Comparison of ENCODE assay signal across 8 cellular contexts in genomic region chr10:77251297-77252013, GRCh38.
DNase-seq lines count a peak whose midpoint lies in the region; ATAC-seq and TF ChIP-seq lines count a peak whose summit lies in the region.

No MANE protein-coding gene starts in this region.

- peak in 3 of 5 donors; percentile 4 to 12 (median 8) for DNase-seq in CD8-positive, alpha-beta memory T cell
- DNase-seq in HCEC 1CT (peak; percentile 67), SK-N-DZ (ENCODE audit: low spot score) (peak; percentile 25), hepatic stellate cell (ENCODE audit: low spot score) (peak; percentile 45), NCI-H526 treated with DMSO at 0.1 percent for 48 hours (lab: John Stamatoyannopoulos, UW) (no peak), lower leg skin (ENCODE audit: low spot score in 2 of 2) (no peak)

- peaks cover 5% of the 10 kb centered on the region for H3K4me1 ChIP-seq in CD8-positive, alpha-beta memory T cell (ENCODE audit: insufficient read depth, low read length)

- no peak for ATAC-seq in stimulated activated memory B cell treated with anti-CD40 and anti-IgM and Interleukin-4, amounts not matched to agents 10 μg/mL and 1 μg/mL and 100 μg/mL, for 72 hours
- ATAC-seq in GM19397 (IDR thresholded peaks at IDR 0.05; ENCODE audit: unreplicated experiment), result no peak

- H3K36me3 Mint-ChIP-seq in CD8-positive, alpha-beta memory T cell, result no peaks in the 10 kb centered on the region
- no peaks in the 10 kb centered on the region for H3K36me3 Mint-ChIP-seq in stimulated activated memory B cell treated with anti-CD40 and anti-IgM and Interleukin-4, amounts not matched to agents 10 μg/mL and 1 μg/mL and 100 μg/mL, for 72 hours

- H3K4me1 Mint-ChIP-seq in CD8-positive, alpha-beta memory T cell, result peaks cover 20 to 26% (median 26%) of the 10 kb centered on the region in 3 donors
- H3K4me1 Mint-ChIP-seq in stimulated activated memory B cell treated with anti-CD40 and anti-IgM and Interleukin-4, amounts not matched to agents 10 μg/mL and 1 μg/mL and 100 μg/mL, for 72 hours, result no peaks in the 10 kb centered on the region

- H3K27ac Mint-ChIP-seq in CD8-positive, alpha-beta memory T cell, result peak overlapping the region in 2 of 8 donors; percentile 3 to 61
- H3K27ac Mint-ChIP-seq in stimulated activated memory B cell treated with anti-CD40 and anti-IgM and Interleukin-4, amounts not matched to agents 10 μg/mL and 1 μg/mL and 100 μg/mL, for 72 hours, result no peak overlapping the region

- no peak for TF ChIP-seq POLR2A in lower leg skin (IDR thresholded peaks at IDR 0.05)

- intact Hi-C loops in lower leg skin (cut with DNase I; ENCODE audit: low total_unique reads), result no loop called here

- no peaks in the 10 kb centered on the region for H3K9me3 Mint-ChIP-seq in CD8-positive, alpha-beta memory T cell
- no peaks in the 10 kb centered on the region for H3K9me3 Mint-ChIP-seq in stimulated activated memory B cell treated with anti-CD40 and anti-IgM and Interleukin-4, amounts not matched to agents 10 μg/mL and 1 μg/mL and 100 μg/mL, for 72 hours

- H3K27ac ChIP-seq in CD8-positive, alpha-beta memory T cell (ENCODE audit: low read depth, low read length), result no peak overlapping the region

- 77 to 78% methylated on average over 6 of the region's 6 CpGs for WGBS in lower leg skin, 2 donors

- TF ChIP-seq CTCF in lower leg skin (IDR thresholded peaks at IDR 0.05), result no peak

- CTCF ChIA-PET in CD8-positive, alpha-beta memory T cell (lab: Charles Lee), result interaction anchor here (1.1 to 1.3 kb wide), 3 partner anchors 19 to 390 kb away, joined by 3 to 9 read pairs (median 3); no protein-coding TSS in a partner anchor

- POLR2A ChIA-PET in CD8-positive, alpha-beta memory T cell (lab: Charles Lee), result no interaction called here

- no peaks in the 10 kb centered on the region for H3K36me3 ChIP-seq in CD8-positive, alpha-beta memory T cell (ENCODE audit: insufficient read depth, low read length)

- H3K4me3 ChIP-seq in CD8-positive, alpha-beta memory T cell (ENCODE audit: low read length), result no peak overlapping the region
- no peak overlapping the region for H3K4me3 ChIP-seq in lower leg skin (ENCODE audit: low read depth, poor library complexity, severe bottlenecking)

- H3K4me3 Mint-ChIP-seq in CD8-positive, alpha-beta memory T cell, result no peak overlapping the region
- H3K4me3 Mint-ChIP-seq in stimulated activated memory B cell treated with anti-CD40 and anti-IgM and Interleukin-4, amounts not matched to agents 10 μg/mL and 1 μg/mL and 100 μg/mL, for 72 hours, result no peak overlapping the region

- no peaks in the 10 kb centered on the region for H3K27me3 ChIP-seq in CD8-positive, alpha-beta memory T cell (ENCODE audit: insufficient read depth, low read length, poor library complexity, severe bottlenecking)

- peaks cover 0 to 1% of the 10 kb centered on the region in 2 donors for H3K27me3 Mint-ChIP-seq in CD8-positive, alpha-beta memory T cell
- H3K27me3 Mint-ChIP-seq in stimulated activated memory B cell treated with anti-CD40 and anti-IgM and Interleukin-4, amounts not matched to agents 10 μg/mL and 1 μg/mL and 100 μg/mL, for 72 hours, result no peaks in the 10 kb centered on the region

- H3K9me3 ChIP-seq in CD8-positive, alpha-beta memory T cell (ENCODE audit: low read length), result no peaks in the 10 kb centered on the region

Comparison
In these comparisons a context has a peak if more than half of its experiments do, and no peak if none do; other contexts are left out.
1. DNase-seq: peak in CD8-positive, alpha-beta memory T cell (3 of 5), HCEC 1CT (single experiment), SK-N-DZ (single experiment) and hepatic stellate cell (single experiment); none in NCI-H526 treated with DMSO at 0.1 percent for 48 hours (single experiment) and lower leg skin (0 of 2).